12 cellular contexts compared by ENCODE assay signal in the genomic region with DNA sequence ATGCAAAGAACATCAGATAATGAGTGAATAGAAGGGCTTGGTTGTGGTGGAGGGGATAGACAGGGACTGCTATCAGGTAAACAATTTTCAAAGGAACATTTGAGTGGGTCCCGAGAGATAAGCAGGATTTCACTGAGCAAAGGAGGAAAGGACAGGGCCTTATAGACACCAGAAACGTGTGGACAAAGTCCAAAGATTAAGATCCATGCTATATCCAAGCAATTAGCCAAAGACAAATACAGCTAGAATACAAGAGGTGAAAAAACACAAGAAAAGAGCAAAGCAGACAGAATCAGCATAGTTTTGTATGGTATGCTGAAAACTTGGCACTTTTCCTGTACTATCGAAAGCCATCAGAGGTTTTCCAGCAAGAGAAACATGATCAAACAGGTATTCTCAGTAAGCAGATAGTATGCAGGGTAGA.
"Had no signal": no experiment of that assay in that cellular context is flagged by ENCODE, and none has a peak within 500 bp of the region (broad histone marks: within the 10 kb centered on the region; RNA-seq: fewer than 3 reads in every experiment).

No MANE protein-coding gene starts in this region.

- ATAC-seq: activated CD4-positive, CD25-positive, alpha-beta regulatory T cell treated with anti-CD3 and anti-CD28 coated beads, Interleukin-2, amount 50 U/mL, for 24 hours had no signal

- H3K27ac Mint-ChIP-seq: activated naive CD4-positive, alpha-beta T cell treated with anti-CD3 and anti-CD28 coated beads, Interleukin-2, amount 10 ng/mL, durations not matched to agents 7 days and 5 days; activated T-helper 2 cell treated with anti-CD3 and anti-CD28 coated beads, Interferon-gamma antibody, Interleukin-2, Interleukin-4, amounts not matched to agents 10 μg/mL and 5 μg/mL and 100 μg/mL, durations not matched to agents 14 hours and 24 hours and 36 hours had no signal

- H3K4me3 ChIP-seq: stomach, thoracic aorta, uterus had no signal

- H3K9me3 Mint-ChIP-seq: activated naive CD4-positive, alpha-beta T cell treated with anti-CD3 and anti-CD28 coated beads, Interleukin-2, amount 10 ng/mL, durations not matched to agents 7 days and 5 days; activated T-helper 2 cell treated with anti-CD3 and anti-CD28 coated beads, Interferon-gamma antibody, Interleukin-2, Interleukin-4, amounts not matched to agents 10 μg/mL and 5 μg/mL and 100 μg/mL, durations not matched to agents 14 hours and 24 hours and 36 hours had no signal

- H3K4me3 Mint-ChIP-seq: activated naive CD4-positive, alpha-beta T cell treated with anti-CD3 and anti-CD28 coated beads, Interleukin-2, amount 10 ng/mL, durations not matched to agents 7 days and 5 days had no signal

- DNase-seq: activated naive CD4-positive, alpha-beta T cell treated with anti-CD3 and anti-CD28 coated beads, Interleukin-2, amount 10 ng/mL, durations not matched to agents 7 days and 5 days; cortex of kidney; effector CD8-positive, alpha-beta T cell; hypothalamus; stimulated activated CD4-positive, alpha-beta T cell treated with anti-CD3 and anti-CD28 coated beads, Interleukin-15, amount 100 ng/mL, for 24 hours; stimulated activated CD4-positive, alpha-beta T cell treated with anti-CD3 and anti-CD28 coated beads, Interleukin-4, amount 100 ng/mL, for 4 hours; stomach; T-helper 2 cell; uterus had no signal

- H3K27me3 Mint-ChIP-seq: activated naive CD4-positive, alpha-beta T cell treated with anti-CD3 and anti-CD28 coated beads, Interleukin-2, amount 10 ng/mL, durations not matched to agents 7 days and 5 days had no signal
